15 cellular contexts compared by ENCODE assay signal in genomic region chr5:150406120-150407096, GRCh38. TPM values are rescaled to one million over a fixed set of nuclear protein-coding genes. Genes with fewer than 3 reads are reported as not detected.
DNase-seq lines count a peak whose midpoint lies in the region; ATAC-seq and TF ChIP-seq lines count a peak whose summit lies in the region.
"Had no signal": no experiment of that assay in that cellular context is flagged by ENCODE, and none has a peak within 500 bp of the region (broad histone marks: within the 10 kb centered on the region; RNA-seq: fewer than 3 reads in every experiment).

No MANE protein-coding gene starts in this region.

- no peaks in the 10 kb centered on the region for H3K36me3 ChIP-seq in cardiac muscle cell
- peaks cover 77% of the 10 kb centered on the region for H3K36me3 ChIP-seq in upper lobe of right lung
- H3K36me3 ChIP-seq: uterus had no signal

- peak overlapping the region; percentile 95 for H3K4me3 Mint-ChIP-seq in dendritic cell treated with granulocyte-macrophage colony-stimulating factor and Interleukin-4, amounts not matched to agents 40 ng/mL and 50 ng/mL, for 4 days
- H3K4me3 Mint-ChIP-seq: endodermal cell, GM23338 had no signal

- intact Hi-C loops in Right ventricle myocardium superior (cut with DNase I) = no loop called here
- intact Hi-C loops in dendritic cell treated with granulocyte-macrophage colony-stimulating factor and Interleukin-4, amounts not matched to agents 40 ng/mL and 50 ng/mL, for 4 days (cut with micrococcal nuclease) = no loop called here
- intact Hi-C loops in upper lobe of right lung (cut with DNase I) = no loop called here

- no peaks in the 10 kb centered on the region for H3K9me3 ChIP-seq in cardiac muscle cell (ENCODE audit: low read depth)
- no peaks in the 10 kb centered on the region for H3K9me3 ChIP-seq in upper lobe of right lung
- H3K9me3 ChIP-seq: heart right ventricle, stomach, uterus had no signal

- no peaks in the 10 kb centered on the region for H3K27me3 Mint-ChIP-seq in dendritic cell treated with granulocyte-macrophage colony-stimulating factor and Interleukin-4, amounts not matched to agents 40 ng/mL and 50 ng/mL, for 4 days

- H3K36me3 Mint-ChIP-seq in dendritic cell treated with granulocyte-macrophage colony-stimulating factor and Interleukin-4, amounts not matched to agents 40 ng/mL and 50 ng/mL, for 4 days (ENCODE audit: low read depth) = peaks cover 100% of the 10 kb centered on the region

- H3K27ac ChIP-seq in cardiac muscle cell (peak overlapping the region; percentile 34), upper lobe of right lung (peak overlapping the region; percentile 12)
- H3K27ac ChIP-seq: HL-60 had no signal

- H3K4me1 ChIP-seq in cardiac muscle cell (ENCODE audit: low read depth) = peaks cover 15% of the 10 kb centered on the region
- H3K4me1 ChIP-seq in upper lobe of right lung = peaks cover 27% of the 10 kb centered on the region
- H3K4me1 ChIP-seq: uterus had no signal

- TF ChIP-seq CTCF in cardiac muscle cell (IDR thresholded peaks at IDR 0.05; ENCODE audit: low read depth, low read length) (no peak), upper lobe of right lung (IDR thresholded peaks at IDR 0.05) (no peak)

- H3K4me3 ChIP-seq in cardiac muscle cell (no peak overlapping the region), upper lobe of right lung (no peak overlapping the region)
- H3K4me3 ChIP-seq: GM23338, uterus had no signal

- H3K27ac Mint-ChIP-seq in dendritic cell treated with granulocyte-macrophage colony-stimulating factor and Interleukin-4, amounts not matched to agents 40 ng/mL and 50 ng/mL, for 4 days = peak overlapping the region; percentile 99
- H3K27ac Mint-ChIP-seq: endodermal cell, GM23338 had no signal

- H3K9me3 Mint-ChIP-seq in dendritic cell treated with granulocyte-macrophage colony-stimulating factor and Interleukin-4, amounts not matched to agents 40 ng/mL and 50 ng/mL, for 4 days = no peaks in the 10 kb centered on the region
- H3K9me3 Mint-ChIP-seq: endodermal cell, GM23338 had no signal

- H3K27me3 ChIP-seq in cardiac muscle cell = no peaks in the 10 kb centered on the region
- H3K27me3 ChIP-seq in upper lobe of right lung = no peaks in the 10 kb centered on the region
- H3K27me3 ChIP-seq: heart right ventricle, stomach, uterus had no signal

- ATAC-seq in Right ventricle myocardium superior (ENCODE audit: poor library complexity) (no peak), upper lobe of right lung (no peak), HG02610 (IDR thresholded peaks at IDR 0.05; ENCODE audit: unreplicated experiment) (no peak), HG03159 (IDR thresholded peaks at IDR 0.05; ENCODE audit: unreplicated experiment) (no peak)
- ATAC-seq: GM23338, heart right ventricle had no signal

- DNase-seq in cardiac muscle cell (ENCODE audit: low read depth in 1 of 2, low spot score in 1 of 2) (no peak), Right ventricle myocardium superior (no peak), upper lobe of right lung (no peak), HPDE6-E6E7 (ENCODE audit: extremely low spot score) (no peak)
- DNase-seq: endodermal cell, heart right ventricle, NCI-H748 treated with DMSO at 0.1 percent for 48 hours, stomach, uterus had no signal

- H3K4me1 Mint-ChIP-seq in dendritic cell treated with granulocyte-macrophage colony-stimulating factor and Interleukin-4, amounts not matched to agents 40 ng/mL and 50 ng/mL, for 4 days (ENCODE audit: low read depth) = peaks cover 55% of the 10 kb centered on the region

- peak; percentile 67 for TF ChIP-seq POLR2A in GM19099 (IDR thresholded peaks at IDR 0.05; ENCODE audit: extremely low read depth, insufficient read length, low read depth)

RNA-seq across cellular contexts. Expression of gene CD74, which starts 6.3 kb away (rescaled TPM):
- total RNA-seq in cardiac muscle cell (11.7 and 12.6 TPM in 2 replicates), Right ventricle myocardium superior (263 TPM), upper lobe of right lung (2,961 TPM)
- polyA plus RNA-seq in cardiac muscle cell = 16.3 and 23.7 TPM in 2 replicates

RNA-seq across cellular contexts. Expression of gene RPS14, which starts 43.1 kb away (rescaled TPM):
- 2,228 and 2,781 TPM in 2 replicates for total RNA-seq in cardiac muscle cell
- 1,307 and 1,584 TPM in 2 replicates for polyA plus RNA-seq in cardiac muscle cell
- 1,133 TPM for total RNA-seq in Right ventricle myocardium superior
- total RNA-seq in upper lobe of right lung = 1,578 TPM

RNA-seq across cellular contexts. Expression of gene TCOF1, which starts 48.9 kb away (rescaled TPM):
- total RNA-seq in cardiac muscle cell (29.5 and 46.0 TPM in 2 replicates), Right ventricle myocardium superior (17.3 TPM), upper lobe of right lung (31.1 TPM)
- 31.4 and 37.7 TPM in 2 replicates for polyA plus RNA-seq in cardiac muscle cell

Comparison
In these comparisons a context has a peak if more than half of its experiments do, and no peak if none do; other contexts are left out.
1. RNA of gene CD74, which starts 6.3 kb away (total RNA-seq): 2,961 TPM in upper lobe of right lung (single experiment) and 263 TPM in Right ventricle myocardium superior (single experiment); 11.7 to 12.6 TPM in cardiac muscle cell; every median in the first group is over 10 times any median in the second.